In the genomic region with DNA sequence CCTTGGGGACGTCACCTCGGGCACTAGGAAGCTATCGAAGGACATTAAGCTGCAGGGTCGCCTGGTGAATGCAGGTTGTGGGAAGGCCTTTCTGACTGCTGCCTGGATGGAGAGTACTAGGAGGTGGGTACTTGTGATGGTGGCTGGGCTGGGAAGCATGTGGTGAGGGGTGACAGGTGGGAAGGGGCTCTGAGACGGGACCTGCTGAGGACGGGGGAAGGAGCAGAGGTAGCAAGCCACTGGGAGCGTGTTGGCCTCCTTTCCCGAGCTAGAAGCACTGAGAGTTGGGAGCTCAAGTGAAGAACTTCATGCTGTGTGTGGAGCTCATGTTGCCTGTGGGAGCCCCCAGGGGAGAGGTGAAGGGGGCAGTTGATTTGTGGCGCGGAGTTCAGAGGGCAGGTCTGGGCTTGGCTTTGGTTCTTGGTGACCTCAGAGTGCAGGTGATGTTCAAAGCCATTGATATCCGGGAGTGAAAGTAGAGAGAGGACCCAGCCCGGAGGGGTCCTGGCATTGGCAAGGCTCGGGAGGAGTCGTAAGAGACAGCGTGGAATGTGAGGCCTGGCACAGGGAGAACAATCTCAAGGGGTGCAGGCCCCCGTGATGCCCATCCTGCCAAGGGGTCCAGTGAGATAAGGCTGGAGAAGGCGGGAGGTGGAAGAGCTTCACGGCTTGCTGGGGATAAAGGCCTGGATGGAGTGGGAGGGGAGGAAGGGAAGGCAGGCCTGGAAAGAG, we compare ENCODE assay signal across 32 cellular contexts. TPM values are rescaled to one million over a fixed set of nuclear protein-coding genes. Genes with fewer than 3 reads are reported as not detected.
"Had no signal": no experiment of that assay in that cellular context is flagged by ENCODE, and none has a peak within 500 bp of the region (broad histone marks: within the 10 kb centered on the region; RNA-seq: fewer than 3 reads in every experiment).

No MANE protein-coding gene starts in this region.

- DNase-seq: activated CD4-positive, alpha-beta memory T cell treated with anti-CD3 and anti-CD28 coated beads for 36 hours; activated CD4-positive, alpha-beta T cell treated with anti-CD3 and anti-CD28 coated beads, Interleukin-2, amount 10 ng/mL, durations not matched to agents 24 days and 14 days; activated gamma-delta T cell treated with Interleukin-2 at 50 U/mL for 16 hours; activated naive CD4-positive, alpha-beta T cell treated with anti-CD3 and anti-CD28 coated beads, Interleukin-2, amount 50 U/mL, for 16 hours; activated T-cell treated with anti-CD3 and anti-CD28 coated beads, Interleukin-2, amount 50 U/mL, for 4 hours; amniotic stem cell; caudate nucleus; cortex of kidney; foreskin keratinocyte; heart left ventricle; hypothalamus; kidney glomerular epithelial cell; left lung; mesendoderm; mucosa of descending colon; pancreas; retina; sigmoid colon; small intestine; stimulated activated CD4-positive, alpha-beta T cell treated with anti-CD3 and anti-CD28 coated beads, Interleukin-15, amount 100 ng/mL, for 24 hours; stimulated activated naive CD4-positive, alpha-beta T cell treated with Interleukin-2 at 50 U/mL for 16 hours; T-cell; trophoblast cell; uterus had no signal

- H3K27me3 ChIP-seq: foreskin keratinocyte, heart left ventricle, pancreas, sigmoid colon, uterus had no signal

- H3K4me1 Mint-ChIP-seq: activated CD4-positive, alpha-beta T cell treated with anti-CD3 and anti-CD28 coated beads, Interleukin-2, amount 10 ng/mL, durations not matched to agents 24 days and 14 days; activated T-helper 17 cell treated with anti-CD3 and anti-CD28 coated beads, Interleukin-2, amount 50 U/mL, for 72 hours; T-cell had no signal

- ATAC-seq: activated T-cell treated with anti-CD3 and anti-CD28 coated beads, Interleukin-2, amount 50 U/mL, for 4 hours; activated T-helper 17 cell treated with anti-CD3 and anti-CD28 coated beads, Interleukin-2, amount 50 U/mL, for 72 hours; esophagus mucosa; foreskin keratinocyte; heart left ventricle; left lung; natural killer cell treated with Interleukin-12 subunit alpha and Interleukin-12 subunit beta and Interleukin-15 and Interleukin-18, amount 100 ng/mL, for 72 hours; pancreas; T-cell had no signal

- H3K36me3 ChIP-seq: heart left ventricle, left lung, pancreas, prostate gland, sigmoid colon, thoracic aorta, uterus had no signal

- H3K9me3 ChIP-seq: heart left ventricle, left lung, mucosa of descending colon, pancreas, prostate gland, sigmoid colon, thoracic aorta, uterus had no signal

- H3K27ac ChIP-seq: foreskin keratinocyte, heart left ventricle, left lung, pancreas, prostate gland, sigmoid colon, thoracic aorta, uterus had no signal

- H3K4me1 ChIP-seq: foreskin keratinocyte, heart left ventricle, left lung, pancreas, prostate gland, sigmoid colon, uterus had no signal

- H3K27me3 Mint-ChIP-seq: activated CD4-positive, alpha-beta T cell treated with anti-CD3 and anti-CD28 coated beads, Interleukin-2, amount 10 ng/mL, durations not matched to agents 24 days and 14 days had no signal

- H3K4me3 ChIP-seq: heart left ventricle, left lung, lung, mucosa of descending colon, pancreas, prostate gland, sigmoid colon, thoracic aorta, uterus had no signal

- H3K4me3 Mint-ChIP-seq: activated CD4-positive, alpha-beta memory T cell treated with anti-CD3 and anti-CD28 coated beads for 36 hours; activated CD4-positive, alpha-beta T cell treated with anti-CD3 and anti-CD28 coated beads, Interleukin-2, amount 10 ng/mL, durations not matched to agents 24 days and 14 days; activated T-cell treated with anti-CD3 and anti-CD28 coated beads, Interleukin-2, amount 50 U/mL, for 4 hours; activated T-helper 17 cell treated with anti-CD3 and anti-CD28 coated beads, Interleukin-2, amount 50 U/mL, for 72 hours; natural killer cell treated with Interleukin-12 subunit alpha and Interleukin-12 subunit beta and Interleukin-15 and Interleukin-18, amount 100 ng/mL, for 72 hours; T-cell had no signal

- H3K9me3 Mint-ChIP-seq: activated CD4-positive, alpha-beta memory T cell treated with anti-CD3 and anti-CD28 coated beads for 36 hours; activated CD4-positive, alpha-beta T cell treated with anti-CD3 and anti-CD28 coated beads, Interleukin-2, amount 10 ng/mL, durations not matched to agents 24 days and 14 days; natural killer cell treated with Interleukin-12 subunit alpha and Interleukin-12 subunit beta and Interleukin-15 and Interleukin-18, amount 100 ng/mL, for 72 hours had no signal

- H3K27ac Mint-ChIP-seq: activated CD4-positive, alpha-beta memory T cell treated with anti-CD3 and anti-CD28 coated beads for 36 hours; activated CD4-positive, alpha-beta T cell treated with anti-CD3 and anti-CD28 coated beads, Interleukin-2, amount 10 ng/mL, durations not matched to agents 24 days and 14 days; activated T-helper 17 cell treated with anti-CD3 and anti-CD28 coated beads, Interleukin-2, amount 50 U/mL, for 72 hours; natural killer cell treated with Interleukin-12 subunit alpha and Interleukin-12 subunit beta and Interleukin-15 and Interleukin-18, amount 100 ng/mL, for 72 hours; T-cell had no signal

- H3K36me3 Mint-ChIP-seq: activated CD4-positive, alpha-beta memory T cell treated with anti-CD3 and anti-CD28 coated beads for 36 hours; natural killer cell treated with Interleukin-12 subunit alpha and Interleukin-12 subunit beta and Interleukin-15 and Interleukin-18, amount 100 ng/mL, for 72 hours; T-cell had no signal

RNA-seq across cellular contexts. Expression of gene MROH2A, which starts 13.2 kb away (rescaled TPM):
- total RNA-seq: activated CD4-positive, alpha-beta memory T cell treated with anti-CD3 and anti-CD28 coated beads for 36 hours; activated CD4-positive, alpha-beta T cell treated with anti-CD3 and anti-CD28 coated beads, Interleukin-2, amount 10 ng/mL, durations not matched to agents 24 days and 14 days; activated T-cell treated with anti-CD3 and anti-CD28 coated beads, Interleukin-2, amount 50 U/mL, for 4 hours; activated T-helper 17 cell treated with anti-CD3 and anti-CD28 coated beads, Interleukin-2, amount 50 U/mL, for 72 hours; chondrocyte; myocyte; natural killer cell treated with Interleukin-12 subunit alpha and Interleukin-12 subunit beta and Interleukin-15 and Interleukin-18, amount 100 ng/mL, for 72 hours; pancreas; sigmoid colon; T-cell; thoracic aorta; uterus had no signal
- polyA plus RNA-seq: heart left ventricle, lung, pancreas had no signal

RNA-seq across cellular contexts. Expression of gene UGT1A1, which starts 31.2 kb away (rescaled TPM):
- total RNA-seq: activated CD4-positive, alpha-beta memory T cell treated with anti-CD3 and anti-CD28 coated beads for 36 hours; activated CD4-positive, alpha-beta T cell treated with anti-CD3 and anti-CD28 coated beads, Interleukin-2, amount 10 ng/mL, durations not matched to agents 24 days and 14 days; activated T-cell treated with anti-CD3 and anti-CD28 coated beads, Interleukin-2, amount 50 U/mL, for 4 hours; activated T-helper 17 cell treated with anti-CD3 and anti-CD28 coated beads, Interleukin-2, amount 50 U/mL, for 72 hours; chondrocyte; heart left ventricle; myocyte; natural killer cell treated with Interleukin-12 subunit alpha and Interleukin-12 subunit beta and Interleukin-15 and Interleukin-18, amount 100 ng/mL, for 72 hours; sigmoid colon; T-cell; thoracic aorta; uterus had no signal
- polyA plus RNA-seq: pancreas had no signal
